In the genomic region with DNA sequence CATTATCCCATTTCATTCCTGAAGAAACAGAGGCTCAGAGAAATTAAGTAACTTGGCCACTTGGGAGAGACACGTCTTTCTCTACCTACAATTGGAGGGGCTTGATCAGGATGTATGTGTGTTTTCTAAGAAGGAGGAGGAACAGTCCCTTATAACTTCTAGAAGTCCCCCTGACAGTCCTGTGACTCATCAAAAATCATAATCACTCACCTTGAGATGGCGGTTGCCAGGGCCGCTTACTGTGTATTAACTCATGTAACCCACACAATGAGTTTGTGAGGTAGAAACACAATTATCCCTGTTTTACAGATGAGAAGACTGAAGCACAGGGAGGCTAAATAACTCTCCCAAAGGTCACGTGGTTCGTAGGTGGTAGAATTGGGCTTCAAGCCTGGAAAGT, we compare ENCODE assay signal across 17 cellular contexts. TPM values are rescaled to one million over a fixed set of nuclear protein-coding genes. Genes with fewer than 3 reads are reported as not detected.
"Had no signal": no experiment of that assay in that cellular context is flagged by ENCODE, and none has a peak within 500 bp of the region (broad histone marks: within the 10 kb centered on the region; RNA-seq: fewer than 3 reads in every experiment).

No MANE protein-coding gene starts in this region.

- H3K9me3 Mint-ChIP-seq: natural killer cell had no signal

- H3K9ac ChIP-seq: SK-N-SH had no signal

- ATAC-seq: left colon, natural killer cell had no signal

- DNase-seq: activated CD8-positive, alpha-beta memory T cell treated with anti-CD3 and anti-CD28 coated beads, Interleukin-2, amount 50 U/mL, for 4 hours; effector memory CD4-positive, alpha-beta T cell; erythroblast; immature natural killer cell; left colon; natural killer cell; SK-N-SH; small intestine; stimulated activated CD4-positive, alpha-beta T cell treated with anti-CD3 and anti-CD28 coated beads, Interleukin-2, amount 100 ng/mL, for 24 hours; T-helper 1 cell; testis had no signal

- H3K4me2 ChIP-seq: SK-N-SH had no signal

- H3K27me3 ChIP-seq: testis had no signal

- H3K27ac ChIP-seq: testis had no signal

- H3K4me1 Mint-ChIP-seq: activated naive CD4-positive, alpha-beta T cell treated with anti-CD3 and anti-CD28 coated beads, Interleukin-2, amount 50 U/mL, for 24 hours; immature natural killer cell; natural killer cell had no signal

- H3K4me3 ChIP-seq: testis had no signal

- H3K27ac Mint-ChIP-seq: activated naive CD4-positive, alpha-beta T cell treated with anti-CD3 and anti-CD28 coated beads, Interleukin-2, amount 50 U/mL, for 24 hours; activated T-helper 2 cell treated with anti-CD3 and anti-CD28 coated beads, Interferon-gamma antibody, Interleukin-2, Interleukin-4, amounts not matched to agents 10 μg/mL and 5 μg/mL and 100 μg/mL, durations not matched to agents 14 hours and 24 hours and 36 hours; immature natural killer cell; natural killer cell; stimulated activated naive CD8-positive, alpha-beta T cell treated with anti-CD3 and anti-CD28 coated beads, Interleukin-15, Interleukin-2, amounts not matched to agents 100 ng/mL and 50 ng/mL, for 24 hours had no signal

- H3K9me3 ChIP-seq: SK-N-SH, testis had no signal

- H3K36me3 Mint-ChIP-seq: activated naive CD4-positive, alpha-beta T cell treated with anti-CD3 and anti-CD28 coated beads, Interleukin-2, amount 50 U/mL, for 24 hours; immature natural killer cell; natural killer cell had no signal

- H3K4me3 Mint-ChIP-seq: activated naive CD4-positive, alpha-beta T cell treated with anti-CD3 and anti-CD28 coated beads, Interleukin-2, amount 50 U/mL, for 24 hours; immature natural killer cell; natural killer cell; stimulated activated naive CD8-positive, alpha-beta T cell treated with anti-CD3 and anti-CD28 coated beads, Interleukin-15, Interleukin-2, amounts not matched to agents 100 ng/mL and 50 ng/mL, for 24 hours had no signal

RNA-seq across cellular contexts. Expression of gene LHX1, which starts 56.8 kb away (rescaled TPM):
- total RNA-seq: left colon, lung microvascular endothelial cell, mucosa of gallbladder, natural killer cell had no signal
- polyA plus RNA-seq: immature natural killer cell, SK-N-SH, small intestine, urinary bladder had no signal
